21 cellular contexts compared by ENCODE assay signal in genomic region chr10:42850931-42851330, GRCh38.
"Had no signal": no experiment of that assay in that cellular context is flagged by ENCODE, and none has a peak within 500 bp of the region (broad histone marks: within the 10 kb centered on the region; RNA-seq: fewer than 3 reads in every experiment).

No MANE protein-coding gene starts in this region.

- H3K4me1 ChIP-seq: esophagus muscularis mucosa, gastroesophageal sphincter, right atrium auricular region, spleen, upper lobe of left lung had no signal

- H3K27me3 ChIP-seq: right atrium auricular region, upper lobe of left lung had no signal

- DNase-seq: activated T-cell treated with anti-CD3 and anti-CD28 coated beads, Interleukin-2, amount 50 U/mL, for 24 hours; effector memory CD4-positive, alpha-beta T cell; hypothalamus; islet precursor cell; left colon; mesendoderm; naive B cell; nucleus accumbens; spleen; stimulated activated CD4-positive, alpha-beta T cell treated with anti-CD3 and anti-CD28 coated beads, Interleukin-4, amount 100 ng/mL, for 1 hour; stimulated activated naive CD4-positive, alpha-beta T cell treated with Interleukin-2 at 50 U/mL for 16 hours; T1000; upper lobe of left lung had no signal

- FAIRE-seq: astrocyte, colon had no signal

- ATAC-seq: activated T-helper 17 cell treated with anti-CD3 and anti-CD28 coated beads, Interleukin-2, amount 50 U/mL, for 72 hours; gastroesophageal sphincter; left colon; WTC11 had no signal

- H3K36me3 ChIP-seq: esophagus muscularis mucosa, gastroesophageal sphincter, right atrium auricular region, spleen, thoracic aorta, upper lobe of left lung had no signal

- H3K4me3 ChIP-seq: esophagus muscularis mucosa, gastroesophageal sphincter, right atrium auricular region, spleen, thoracic aorta, upper lobe of left lung had no signal

- H3K27ac ChIP-seq: esophagus muscularis mucosa, gastroesophageal sphincter, right atrium auricular region, spleen, thoracic aorta, upper lobe of left lung had no signal

- H3K9me3 ChIP-seq: thoracic aorta, upper lobe of left lung had no signal
